20 cellular contexts compared by ENCODE assay signal in the genomic region with DNA sequence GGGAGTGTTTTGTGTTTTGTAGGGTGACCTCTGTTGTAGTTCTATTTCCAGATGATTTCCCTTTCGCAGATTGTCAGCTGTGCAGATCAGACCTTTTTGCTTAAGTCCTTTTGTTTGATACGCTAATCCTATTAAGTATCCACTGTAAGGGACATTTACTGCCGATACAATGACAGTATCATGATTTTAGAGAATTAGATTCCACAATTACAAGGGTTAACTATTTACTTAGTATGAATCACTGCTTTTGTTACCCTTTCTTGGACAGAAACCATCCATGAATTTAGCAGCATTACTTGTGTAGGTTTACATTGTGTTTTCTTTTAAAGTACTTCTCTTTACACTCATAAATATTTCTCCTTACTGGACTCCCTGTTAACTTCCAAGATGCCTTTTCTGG. TPM values are rescaled to one million over a fixed set of nuclear protein-coding genes. Genes with fewer than 3 reads are reported as not detected.
"Had no signal": no experiment of that assay in that cellular context is flagged by ENCODE, and none has a peak within 500 bp of the region (broad histone marks: within the 10 kb centered on the region; RNA-seq: fewer than 3 reads in every experiment).

No MANE protein-coding gene starts in this region.

- H3K27ac ChIP-seq: SJCRH30 had no signal

- H3K4me3 ChIP-seq: SJCRH30 had no signal

- DNase-seq: KBM-7, MV-4-11, NCI-H1048, NCI-H1105, NCI-H1417, NCI-H1436 treated with DMSO at 0.1 percent for 48 hours, NCI-H1694, NCI-H187 treated with DMSO at 0.1 percent for 48 hours, NCI-H2029 treated with DMSO at 0.1 percent for 48 hours, NCI-H2171 treated with DMSO at 0.1 percent for 48 hours, NCI-H2227 treated with DMSO at 0.1 percent for 48 hours, NCI-H69, SHP77 treated with DMSO at 0.1 percent for 48 hours, SJCRH30 had no signal

- H3K27me3 ChIP-seq: SJCRH30 had no signal

- H3K9me3 ChIP-seq: SJCRH30 had no signal

- ATAC-seq: Panc1, SK-N-SH treated with all-trans-retinoic acid at 6 μM for 48 hours had no signal

- H3K36me3 ChIP-seq: SJCRH30 had no signal

- H3K4me1 ChIP-seq: SJCRH30 had no signal

RNA-seq across cellular contexts. Expression of gene ZNF662, which starts 31.4 kb away (rescaled TPM):
- total RNA-seq: HT-29, MCF 10A, NCI-H460, SJCRH30 had no signal

RNA-seq across cellular contexts. Expression of gene GASK1A, which starts 41.8 kb away (rescaled TPM):
- total RNA-seq: LHCN-M2, MCF 10A, NCI-H460, SJCRH30 had no signal
